In the genomic region with DNA sequence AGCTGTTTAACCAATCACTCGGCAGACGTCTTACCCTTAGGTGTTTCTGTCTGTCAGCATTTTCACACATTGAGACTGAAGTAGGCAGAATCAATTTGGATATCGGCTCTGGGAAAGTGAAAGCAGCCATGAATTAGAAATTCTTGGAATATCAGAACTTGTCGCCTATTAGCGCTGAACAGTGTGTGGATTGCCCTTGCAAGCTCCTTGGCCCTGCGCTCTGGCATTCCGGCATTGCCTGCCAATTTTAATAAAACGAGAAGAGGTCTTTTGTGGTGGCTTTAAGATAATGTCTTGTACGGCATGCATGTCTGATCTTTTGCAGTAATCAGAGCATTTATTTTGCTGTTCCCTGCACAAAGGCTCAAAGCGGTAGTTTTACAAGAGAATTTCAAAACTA, we compare ENCODE assay signal across 34 cellular contexts.
"Had no signal": no experiment of that assay in that cellular context is flagged by ENCODE, and none has a peak within 500 bp of the region (broad histone marks: within the 10 kb centered on the region; RNA-seq: fewer than 3 reads in every experiment).

No MANE protein-coding gene starts in this region.

- H3K4me3 ChIP-seq: heart right ventricle, left lung, lung, mucosa of descending colon, sigmoid colon, thyroid gland, upper lobe of right lung had no signal

- H3K4me3 Mint-ChIP-seq: activated CD4-positive, alpha-beta memory T cell treated with anti-CD3 and anti-CD28 coated beads for 36 hours; activated CD4-positive, alpha-beta T cell treated with anti-CD3 and anti-CD28 coated beads, Interleukin-2, amount 10 ng/mL, durations not matched to agents 24 days and 14 days; activated naive CD4-positive, alpha-beta T cell treated with anti-CD3 and anti-CD28 coated beads, Interleukin-2, amount 10 ng/mL, durations not matched to agents 7 days and 5 days; activated T-helper 1 cell treated with anti-CD3 and anti-CD28 coated beads, Interleukin-12 subunit alpha, Interleukin-12 subunit beta, Interleukin-2, Interleukin-4 antibody, amounts not matched to agents 30 ng/mL and 10 ng/mL and 1 ng/mL, durations not matched to agents 14 hours and 24 hours and 36 hours; central memory CD8-positive, alpha-beta T cell; effector memory CD8-positive, alpha-beta T cell; natural killer cell treated with Interleukin-12 subunit alpha and Interleukin-12 subunit beta and Interleukin-15 and Interleukin-18, amount 100 ng/mL, for 72 hours; stimulated activated effector memory CD8-positive, alpha-beta T cell treated with anti-CD3 and anti-CD28 coated beads, Interleukin-12 subunit alpha, Interleukin-12 subunit beta, amount 100 ng/mL, for 72 hours; stimulated activated naive CD8-positive, alpha-beta T cell treated with anti-CD3 and anti-CD28 coated beads, Interleukin-15, Interleukin-2, amounts not matched to agents 100 ng/mL and 50 ng/mL, for 24 hours; T-helper 17 cell had no signal

- DNase-seq: activated CD4-positive, alpha-beta memory T cell treated with anti-CD3 and anti-CD28 coated beads for 36 hours; activated CD4-positive, alpha-beta T cell treated with anti-CD3 and anti-CD28 coated beads, Interleukin-2, amount 10 ng/mL, durations not matched to agents 24 days and 14 days; activated CD4-positive, CD25-positive, alpha-beta regulatory T cell treated with anti-CD3 and anti-CD28 coated beads, Interleukin-2, amount 50 U/mL, for 72 hours; activated CD8-positive, alpha-beta memory T cell treated with anti-CD3 and anti-CD28 coated beads, Interleukin-2, amount 50 U/mL, for 4 hours; activated effector memory CD4-positive, alpha-beta T cell treated with anti-CD3 and anti-CD28 coated beads, Interleukin-2, amount 50 U/mL, for 16 hours; activated naive CD4-positive, alpha-beta T cell treated with anti-CD3 and anti-CD28 coated beads, Interleukin-2, amount 10 ng/mL, durations not matched to agents 7 days and 5 days; activated T-cell treated with anti-CD3 and anti-CD28 coated beads, Interleukin-2, amount 50 U/mL, for 1 hour; amniotic stem cell; dermis blood vessel endothelial cell; effector memory CD8-positive, alpha-beta T cell; foreskin keratinocyte; heart right ventricle; kidney glomerular epithelial cell; left lung; mesendoderm; mucosa of descending colon; sigmoid colon; small intestine; stimulated activated CD4-positive, alpha-beta T cell treated with anti-CD3 and anti-CD28 coated beads, Interleukin-4, amount 100 ng/mL, for 24 hours; substantia nigra; T-helper 17 cell; T1000; thyroid gland; upper lobe of right lung had no signal

- H3K36me3 Mint-ChIP-seq: activated CD4-positive, alpha-beta memory T cell treated with anti-CD3 and anti-CD28 coated beads for 36 hours; activated naive CD4-positive, alpha-beta T cell treated with anti-CD3 and anti-CD28 coated beads, Interleukin-2, amount 10 ng/mL, durations not matched to agents 7 days and 5 days; stimulated activated effector memory CD8-positive, alpha-beta T cell treated with anti-CD3 and anti-CD28 coated beads, Interleukin-12 subunit alpha, Interleukin-12 subunit beta, amount 100 ng/mL, for 72 hours had no signal

- H3K4me1 Mint-ChIP-seq: activated CD4-positive, alpha-beta T cell treated with anti-CD3 and anti-CD28 coated beads, Interleukin-2, amount 10 ng/mL, durations not matched to agents 24 days and 14 days; activated naive CD4-positive, alpha-beta T cell treated with anti-CD3 and anti-CD28 coated beads, Interleukin-2, amount 10 ng/mL, durations not matched to agents 7 days and 5 days; central memory CD8-positive, alpha-beta T cell; stimulated activated effector memory CD8-positive, alpha-beta T cell treated with anti-CD3 and anti-CD28 coated beads, Interleukin-12 subunit alpha, Interleukin-12 subunit beta, amount 100 ng/mL, for 72 hours; T-helper 17 cell had no signal

- H3K27me3 Mint-ChIP-seq: activated CD4-positive, alpha-beta memory T cell treated with anti-CD3 and anti-CD28 coated beads for 36 hours; activated CD4-positive, alpha-beta T cell treated with anti-CD3 and anti-CD28 coated beads, Interleukin-2, amount 10 ng/mL, durations not matched to agents 24 days and 14 days; activated naive CD4-positive, alpha-beta T cell treated with anti-CD3 and anti-CD28 coated beads, Interleukin-2, amount 10 ng/mL, durations not matched to agents 7 days and 5 days; central memory CD8-positive, alpha-beta T cell; effector memory CD8-positive, alpha-beta T cell; natural killer cell treated with Interleukin-12 subunit alpha and Interleukin-12 subunit beta and Interleukin-15 and Interleukin-18, amount 100 ng/mL, for 72 hours; stimulated activated naive CD8-positive, alpha-beta T cell treated with anti-CD3 and anti-CD28 coated beads, Interleukin-15, Interleukin-2, amounts not matched to agents 100 ng/mL and 50 ng/mL, for 24 hours; T-helper 17 cell had no signal

- H3K4me1 ChIP-seq: foreskin keratinocyte, heart right ventricle, left lung, sigmoid colon, thyroid gland, upper lobe of right lung had no signal

- H3K27ac ChIP-seq: foreskin keratinocyte, heart right ventricle, left lung, neutrophil, sigmoid colon, thyroid gland, upper lobe of right lung had no signal

- H3K9me3 ChIP-seq: neutrophil, thyroid gland, upper lobe of right lung had no signal

- H3K36me3 ChIP-seq: heart right ventricle, left lung, neutrophil, sigmoid colon, thyroid gland, upper lobe of right lung had no signal

- FAIRE-seq: bronchial epithelial cell, endothelial cell of umbilical vein, small intestine had no signal

- H3K27ac Mint-ChIP-seq: activated CD4-positive, alpha-beta memory T cell treated with anti-CD3 and anti-CD28 coated beads for 36 hours; activated CD4-positive, alpha-beta T cell treated with anti-CD3 and anti-CD28 coated beads, Interleukin-2, amount 10 ng/mL, durations not matched to agents 24 days and 14 days; activated naive CD4-positive, alpha-beta T cell treated with anti-CD3 and anti-CD28 coated beads, Interleukin-2, amount 10 ng/mL, durations not matched to agents 7 days and 5 days; activated T-helper 1 cell treated with anti-CD3 and anti-CD28 coated beads, Interleukin-12 subunit alpha, Interleukin-12 subunit beta, Interleukin-2, Interleukin-4 antibody, amounts not matched to agents 30 ng/mL and 10 ng/mL and 1 ng/mL, durations not matched to agents 14 hours and 24 hours and 36 hours; effector memory CD8-positive, alpha-beta T cell; natural killer cell treated with Interleukin-12 subunit alpha and Interleukin-12 subunit beta and Interleukin-15 and Interleukin-18, amount 100 ng/mL, for 72 hours; stimulated activated effector memory CD8-positive, alpha-beta T cell treated with anti-CD3 and anti-CD28 coated beads, Interleukin-12 subunit alpha, Interleukin-12 subunit beta, amount 100 ng/mL, for 72 hours; stimulated activated naive CD8-positive, alpha-beta T cell treated with anti-CD3 and anti-CD28 coated beads, Interleukin-15, Interleukin-2, amounts not matched to agents 100 ng/mL and 50 ng/mL, for 24 hours; T-helper 17 cell had no signal

- H3K27me3 ChIP-seq: left lung, neutrophil, sigmoid colon, thyroid gland, upper lobe of right lung had no signal

- ATAC-seq: effector memory CD8-positive, alpha-beta T cell; heart right ventricle; left lung; mucosa of descending colon; natural killer cell treated with Interleukin-12 subunit alpha and Interleukin-12 subunit beta and Interleukin-15 and Interleukin-18, amount 100 ng/mL, for 72 hours; SK-N-SH treated with all-trans-retinoic acid at 6 μM for 48 hours; stimulated activated effector memory CD8-positive, alpha-beta T cell treated with anti-CD3 and anti-CD28 coated beads, Interleukin-12 subunit alpha, Interleukin-12 subunit beta, amount 100 ng/mL, for 72 hours; T-helper 17 cell; upper lobe of right lung had no signal
